Comparison of ENCODE assay signal across 8 cellular contexts in genomic region chr1:113042336-113043143, GRCh38. TPM values are rescaled to one million over a fixed set of nuclear protein-coding genes. Genes with fewer than 3 reads are reported as not detected.
DNase-seq lines count a peak whose midpoint lies in the region; ATAC-seq, FAIRE-seq and TF ChIP-seq lines count a peak whose summit lies in the region.

No MANE protein-coding gene starts in this region.

- TF ChIP-seq CTCF in C4-2B (conservative IDR thresholded peaks at IDR 0.05): peak; percentile 86
- peak in 5 of 6 experiments; percentile 8 to 78 (median 72) for TF ChIP-seq CTCF in Peyer's patch (IDR thresholded peaks at IDR 0.05)
- peak; percentile 71 for TF ChIP-seq CTCF in bronchial epithelial cell (IDR thresholded peaks at IDR 0.05; ENCODE audit: insufficient read depth, low read length, severe bottlenecking)
- TF ChIP-seq CTCF in gastrocnemius medialis (IDR thresholded peaks at IDR 0.05 in 4 of 5, conservative IDR thresholded peaks at IDR 0.05 in 1 of 5): peak; percentile 67 to 78 (median 73)

- FAIRE-seq in bronchial epithelial cell (lab: Jason Lieb, UNC): no peak

- no peak overlapping the region for H3K4me3 ChIP-seq in Peyer's patch
- no peak overlapping the region for H3K4me3 ChIP-seq in bronchial epithelial cell (ENCODE audit: low read depth, low read length)
- peak overlapping the region; percentile 50 for H3K4me3 ChIP-seq in iPS-20b (ENCODE audit: low read length)
- H3K4me3 ChIP-seq in gastrocnemius medialis: no peak overlapping the region

- DNase-seq in HS-27A (ENCODE audit: low read depth) (peak; percentile 62), Peyer's patch (peak; percentile 43 to 85 (median 76)), bronchial epithelial cell (ENCODE audit: low read depth) (peak; percentile 74), gastrocnemius medialis (peak; percentile 42 to 66), NCI-H2171 treated with DMSO at 0.1 percent for 48 hours (lab: John Stamatoyannopoulos, UW) (no peak)

- H3K36me3 ChIP-seq in Peyer's patch (no peaks in the 10 kb centered on the region), bronchial epithelial cell (ENCODE audit: control insufficient read depth, insufficient read depth, low read length) (no peaks in the 10 kb centered on the region), iPS-20b (ENCODE audit: insufficient read depth, low read depth, low read length) (no peaks in the 10 kb centered on the region), gastrocnemius medialis (no peaks in the 10 kb centered on the region)

- H3K27me3 ChIP-seq in Peyer's patch: no peaks in the 10 kb centered on the region
- no peaks in the 10 kb centered on the region for H3K27me3 ChIP-seq in bronchial epithelial cell (ENCODE audit: control insufficient read depth, insufficient read depth, low read length)
- H3K27me3 ChIP-seq in iPS-20b (ENCODE audit: insufficient read depth, low read length): no peaks in the 10 kb centered on the region
- H3K27me3 ChIP-seq in gastrocnemius medialis: no peaks in the 10 kb centered on the region

- in situ Hi-C loops in gastrocnemius medialis (cut with MboI; ENCODE audit: low sequenced_read_pairs in 4 of 4): loop anchor here (5.0 kb wide), 2 partner anchors 160 to 325 kb away; partner anchors contain the start of gene PPM1J (in 1 of the 4)

- H3K4me1 ChIP-seq in Peyer's patch (peaks cover 0 to 13% (median 3%) of the 10 kb centered on the region in 4 donors), iPS-20b (ENCODE audit: insufficient read depth, low read length) (peaks cover 27% of the 10 kb centered on the region), gastrocnemius medialis (peaks cover 0 to 7% of the 10 kb centered on the region in 2 donors)

- intact Hi-C loops in gastrocnemius medialis (cut with DNase I; ENCODE audit: low total_unique reads): loop anchor here (1.0 to 2.0 kb wide), 4 partner anchors 87 to 326 kb away; no protein-coding TSS in a partner anchor

- TF ChIP-seq POLR2A in Peyer's patch (IDR thresholded peaks at IDR 0.05) (no peak), gastrocnemius medialis (IDR thresholded peaks at IDR 0.05) (no peak)

- H3K27ac ChIP-seq in C4-2B (no peak overlapping the region; the same call in 1 of the 2 replicates), Peyer's patch (peak overlapping the region in 3 of 4 donors; percentile 63 to 81 (median 76)), iPS-20b (ENCODE audit: low read length) (peak overlapping the region; percentile 99), gastrocnemius medialis (no peak overlapping the region)

- ATAC-seq in GM18868 (IDR thresholded peaks at IDR 0.05; ENCODE audit: unreplicated experiment) (peak; percentile 62), gastrocnemius medialis (peak; percentile 90 to 92)

- H3K9ac ChIP-seq in iPS-20b (ENCODE audit: low read depth, low read length): peak overlapping the region; percentile 81

- H3K9me3 ChIP-seq in Peyer's patch (no peaks in the 10 kb centered on the region), iPS-20b (ENCODE audit: insufficient read depth, low read depth, low read length) (no peaks in the 10 kb centered on the region), gastrocnemius medialis (no peaks in the 10 kb centered on the region)

RNA-seq across cellular contexts. Expression of gene LRIG2, which starts 30.5 kb away (rescaled TPM):
- total RNA-seq in Peyer's patch: 10 to 100 TPM in 3 of 4 donors, 1 to 10 TPM in 1; 9.5 to 38.7 (median 24.0) TPM
- 10.1 and 10.3 TPM in 2 replicates for total RNA-seq in bronchial epithelial cell
- 1 to 10 TPM; 4.8 to 9.0 (median 8.9) TPM for total RNA-seq in gastrocnemius medialis

Comparison
In these comparisons a context has a peak if more than half of its experiments do, and no peak if none do; other contexts are left out.
1. H3K27ac ChIP-seq: peak in Peyer's patch (3 of 4) and iPS-20b (single experiment); none in C4-2B (single experiment) and gastrocnemius medialis (0 of 4).
2. Peak in every context shown above with its lines, with median percentiles within 50 percentile points of each other: CTCF ChIP-seq.